Comparison of ENCODE assay signal across 25 cellular contexts in the genomic region with DNA sequence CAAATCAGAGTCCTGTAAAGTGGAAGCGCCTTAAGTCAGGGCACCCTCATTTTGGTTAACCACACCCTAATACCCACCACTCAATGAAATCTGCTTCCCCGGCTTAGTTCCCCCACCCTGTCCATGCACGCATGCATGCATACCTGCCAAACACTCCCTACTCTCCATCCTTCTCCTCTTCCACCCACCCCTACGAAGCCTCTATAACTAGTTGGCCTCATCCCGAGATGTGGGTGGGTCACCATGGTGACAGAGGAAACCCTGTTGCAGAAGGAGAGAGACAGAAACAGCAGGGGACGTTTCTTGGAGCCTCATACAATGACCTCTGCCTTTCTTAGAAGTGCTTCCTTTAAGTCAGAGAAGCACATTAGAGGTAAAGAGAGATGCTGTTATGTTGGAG. TPM values are rescaled to one million over a fixed set of nuclear protein-coding genes. Genes with fewer than 3 reads are reported as not detected.
DNase-seq lines count a peak whose midpoint lies in the region; ATAC-seq and TF ChIP-seq lines count a peak whose summit lies in the region.
"Had no signal": no experiment of that assay in that cellular context is flagged by ENCODE, and none has a peak within 500 bp of the region (broad histone marks: within the 10 kb centered on the region; RNA-seq: fewer than 3 reads in every experiment).

No MANE protein-coding gene starts in this region.

- peak; percentile 15 for ATAC-seq in omental fat pad (ENCODE audit: low FRiP score)
- ATAC-seq: CD8-positive, alpha-beta T cell; GM12878 had no signal

- DNase-seq in Ammon's horn (ENCODE audit: low spot score) (peak; percentile 48), iPS-NIHi7 (ENCODE audit: extremely low spot score) (peak; percentile 10), middle frontal gyrus (ENCODE audit: extremely low spot score, low spot score) (peak; percentile 13), omental fat pad (ENCODE audit: low spot score) (no peak), D341Med (ENCODE audit: low spot score) (no peak), NCI-H446 treated with DMSO at 0.1 percent for 48 hours (lab: John Stamatoyannopoulos, UW) (no peak), T1000 (lab: John Stamatoyannopoulos, UW) (no peak), cortex of kidney (lab: John Stamatoyannopoulos, UW) (no peak)
- DNase-seq: 8988T; AML-193; BE2C; C1 segment of cervical spinal cord; Caco-2; Calu3; CD4-positive, CD25-positive, alpha-beta regulatory T cell; CD8-positive, alpha-beta T cell; DMS 273 treated with DMSO at 0.1 percent for 48 hours; DMS153; DMS53; DMS79; DND-41; EL; GDM1 had no signal

- no peak for TF ChIP-seq CTCF in omental fat pad (IDR thresholded peaks at IDR 0.05)

RNA-seq across cellular contexts. Expression of a gene that starts 46.8 kb away (rescaled TPM):
- total RNA-seq in omental fat pad: 1 to 10 TPM in 3 of 4 donors, under 1 TPM in 1; 0.72 to 6.0 (median 3.1) TPM
- total RNA-seq: Caco-2; CD4-positive, CD25-positive, alpha-beta regulatory T cell; CD8-positive, alpha-beta T cell; G401 had no signal

Comparison
In these comparisons a context has a peak if more than half of its experiments do, and no peak if none do; other contexts are left out.
1. DNase-seq: peak in Ammon's horn (single experiment), iPS-NIHi7 (single experiment) and middle frontal gyrus (single experiment); none in omental fat pad (single experiment), D341Med (single experiment), NCI-H446 treated with DMSO at 0.1 percent for 48 hours (single experiment), T1000 (single experiment) and cortex of kidney (single experiment).